In genomic region chr20:20860078-20860806, GRCh38 we compare ENCODE assay signal across 8 cellular contexts.
DNase-seq lines count a peak whose midpoint lies in the region; ATAC-seq and TF ChIP-seq lines count a peak whose summit lies in the region.

No MANE protein-coding gene starts in this region.

- DNase-seq in AG04450 (ENCODE audit: low read depth, low spot score) (peak; percentile 36), NCI-H446 treated with DMSO at 0.1 percent for 48 hours (lab: John Stamatoyannopoulos, UW) (peak; percentile 74), kidney tubule cell (ENCODE audit: low spot score) (peak; percentile 90)
- peak; percentile 71 for DNase-seq in activated CD4-positive, CD25-positive, alpha-beta regulatory T cell treated with anti-CD3 and anti-CD28 coated beads, Interleukin-2, amount 50 U/mL, for 16 hours (ENCODE audit: low read depth, low spot score)
- DNase-seq in central memory CD8-positive, alpha-beta T cell (ENCODE audit: low spot score in 2 of 2), result peak; percentile 60 to 74
- peak; percentile 73 for DNase-seq in stimulated activated CD4-positive, alpha-beta T cell treated with anti-CD3 and anti-CD28 coated beads, Interleukin-2, amount 100 ng/mL, for 4 hours (ENCODE audit: low read depth)

- TF ChIP-seq CTCF in AG04450 (IDR thresholded peaks at IDR 0.05; ENCODE audit: low read depth, low read length), result peak; percentile 84

- no peak overlapping the region for H3K27ac Mint-ChIP-seq in central memory CD8-positive, alpha-beta T cell (ENCODE audit: low read depth)

- H3K36me3 Mint-ChIP-seq in central memory CD8-positive, alpha-beta T cell (ENCODE audit: insufficient read depth), result no peaks in the 10 kb centered on the region

- H3K27me3 ChIP-seq in AG04450 (ENCODE audit: control insufficient read depth, insufficient read depth, low read length), result no peaks in the 10 kb centered on the region

- no peak overlapping the region for H3K27ac ChIP-seq in AG04450 (ENCODE audit: low read depth, low read length)

- no peaks in the 10 kb centered on the region for H3K9me3 Mint-ChIP-seq in central memory CD8-positive, alpha-beta T cell

- peak; percentile 81 for ATAC-seq in GM18861 (IDR thresholded peaks at IDR 0.05; ENCODE audit: unreplicated experiment)
- peak; percentile 90 for ATAC-seq in HG03432 (IDR thresholded peaks at IDR 0.05; ENCODE audit: unreplicated experiment)
- peak; percentile 43 for ATAC-seq in central memory CD8-positive, alpha-beta T cell (replicated peaks; ENCODE audit: extremely low read depth, poor library complexity, severe bottlenecking)

- no peak overlapping the region for H3K4me3 Mint-ChIP-seq in central memory CD8-positive, alpha-beta T cell

- H3K4me3 ChIP-seq in AG04450 (ENCODE audit: low read depth, low read length), result no peak overlapping the region

- H3K27me3 Mint-ChIP-seq in central memory CD8-positive, alpha-beta T cell, result peaks cover 17% of the 10 kb centered on the region

- no peaks in the 10 kb centered on the region for H3K4me1 Mint-ChIP-seq in central memory CD8-positive, alpha-beta T cell

- CTCF ChIA-PET in AG04450 (lab: Charles Lee), result interaction anchor here (0.6 to 4.2 kb wide), 31 partner anchors 9 to 730 kb away, joined by 3 to 88 read pairs (median 4); no protein-coding TSS in a partner anchor

- POLR2A ChIA-PET in AG04450 (lab: Yijun Ruan, JAX), result no interaction called here

- no peaks in the 10 kb centered on the region for H3K9me3 ChIP-seq in AG04450 (ENCODE audit: control insufficient read depth, insufficient read depth, low read length)

Comparison
In these comparisons a context has a peak if more than half of its experiments do, and no peak if none do; other contexts are left out.
1. DNase-seq: peak in every context shown above with its lines; median percentile 90 in kidney tubule cell; 74 in NCI-H446 treated with DMSO at 0.1 percent for 48 hours; 73 in stimulated activated CD4-positive, alpha-beta T cell treated with anti-CD3 and anti-CD28 coated beads, Interleukin-2, amount 100 ng/mL, for 4 hours; 71 in activated CD4-positive, CD25-positive, alpha-beta regulatory T cell treated with anti-CD3 and anti-CD28 coated beads, Interleukin-2, amount 50 U/mL, for 16 hours; 67 in central memory CD8-positive, alpha-beta T cell; 36 in AG04450.